Comparison of ENCODE assay signal across 13 cellular contexts in genomic region chr1:160520999-160521398, GRCh38. TPM values are rescaled to one million over a fixed set of nuclear protein-coding genes. Genes with fewer than 3 reads are reported as not detected.
DNase-seq lines count a peak whose midpoint lies in the region; ATAC-seq and TF ChIP-seq lines count a peak whose summit lies in the region.
"Had no signal": no experiment of that assay in that cellular context is flagged by ENCODE, and none has a peak within 500 bp of the region (broad histone marks: within the 10 kb centered on the region; RNA-seq: fewer than 3 reads in every experiment).

No MANE protein-coding gene starts in this region.

- peak overlapping the region; percentile 92 for H3K4me3 Mint-ChIP-seq in activated CD4-positive, alpha-beta memory T cell treated with anti-CD3 and anti-CD28 coated beads for 36 hours

- no peaks in the 10 kb centered on the region for H3K79me2 ChIP-seq in DND-41 (ENCODE audit: insufficient read depth, low read length)

- ATAC-seq in DND-41 (ENCODE audit: insufficient read depth, low read depth) = no peak
- peak; percentile 53 for ATAC-seq in GM21528 (IDR thresholded peaks at IDR 0.05; ENCODE audit: low FRiP score, unreplicated experiment)

- H3K27me3 ChIP-seq in DND-41 (ENCODE audit: insufficient read depth, low read length, poor library complexity) (no peaks in the 10 kb centered on the region), mucosa of rectum (ENCODE audit: control insufficient read depth in 2 of 2, insufficient read depth in 2 of 2, low read length in 2 of 2) (no peaks in the 10 kb centered on the region)

- H3K9me3 ChIP-seq in DND-41 (ENCODE audit: insufficient read depth, low read length, severe bottlenecking) (no peaks in the 10 kb centered on the region), mucosa of rectum (ENCODE audit: control insufficient read depth in 2 of 2, low read length in 2 of 2) (no peaks in the 10 kb centered on the region)

- H3K27me3 Mint-ChIP-seq in activated CD4-positive, alpha-beta memory T cell treated with anti-CD3 and anti-CD28 coated beads for 36 hours = no peaks in the 10 kb centered on the region

- CTCF ChIA-PET in activated CD4-positive, alpha-beta memory T cell treated with anti-CD3 and anti-CD28 coated beads for 36 hours (lab: Charles Lee) = interaction anchor here (1.4 to 2.8 kb wide), 4 partner anchors 16 to 85 kb away, joined by 3 to 10 read pairs (median 5); no protein-coding TSS in a partner anchor

- no peak for TF ChIP-seq CTCF in DND-41 (IDR thresholded peaks at IDR 0.05; ENCODE audit: borderline replicate concordance, extremely low read depth, low read length, poor library complexity, severe bottlenecking)

- H3K36me3 Mint-ChIP-seq in activated CD4-positive, alpha-beta memory T cell treated with anti-CD3 and anti-CD28 coated beads for 36 hours = peaks cover 44% of the 10 kb centered on the region

- H3K4me1 Mint-ChIP-seq in activated CD4-positive, alpha-beta memory T cell treated with anti-CD3 and anti-CD28 coated beads for 36 hours (ENCODE audit: low read depth) = peaks cover 74% of the 10 kb centered on the region

- no peaks in the 10 kb centered on the region for H3K36me3 ChIP-seq in DND-41 (ENCODE audit: insufficient read depth, low read length)
- H3K36me3 ChIP-seq in mucosa of rectum (ENCODE audit: control insufficient read depth in 2 of 2, insufficient read depth in 2 of 2, low read length in 2 of 2) = no peaks in the 10 kb centered on the region

- H4K20me1 ChIP-seq in DND-41 (ENCODE audit: insufficient read depth, low read length) = no peaks in the 10 kb centered on the region

- H3K27ac Mint-ChIP-seq in activated CD4-positive, alpha-beta memory T cell treated with anti-CD3 and anti-CD28 coated beads for 36 hours = peak overlapping the region; percentile 92

- 0 out of 2 replicates have a peak overlapping the region, but pooled peaks have one; percentile 7 for H2AFZ ChIP-seq in DND-41 (ENCODE audit: low read depth, low read length)

- DNase-seq in DND-41 (no peak), NCI-H2196 treated with DMSO at 0.1 percent for 48 hours (lab: John Stamatoyannopoulos, UW; ENCODE audit: unreplicated experiment) (no peak), NCI-H2171 (lab: John Stamatoyannopoulos, UW) (no peak), GM03348 (ENCODE audit: low spot score) (no peak), AG08396 (ENCODE audit: low spot score) (no peak)
- DNase-seq in activated CD4-positive, alpha-beta memory T cell treated with anti-CD3 and anti-CD28 coated beads for 36 hours = no peak
- DNase-seq: activated effector memory CD4-positive, alpha-beta T cell treated with anti-CD3 and anti-CD28 coated beads, Interleukin-2, amount 50 U/mL, for 16 hours; DMS79; KG1; NCI-H526; small intestine had no signal

- intact Hi-C loops in activated CD4-positive, alpha-beta memory T cell treated with anti-CD3 and anti-CD28 coated beads for 36 hours (cut with micrococcal nuclease) = loop anchor here (1.0 to 5.0 kb wide), 9 partner anchors 19 to 258 kb away; partner anchors contain the start of gene DCAF8

- H3K9ac ChIP-seq in DND-41 (ENCODE audit: low read depth, low read length) (no peak overlapping the region), mucosa of rectum (ENCODE audit: low read depth in 1 of 2, low read length in 2 of 2) (peak overlapping the region in 1 of 2 donors; percentile 26)

- no peak overlapping the region for H3K4me2 ChIP-seq in DND-41 (ENCODE audit: insufficient read depth, low read length)

- H3K27ac ChIP-seq in DND-41 (ENCODE audit: low read length) (no peak overlapping the region), mucosa of rectum (ENCODE audit: low read depth in 2 of 2, low read length in 2 of 2) (peak overlapping the region; percentile 27 to 52)

- POLR2A ChIA-PET in activated CD4-positive, alpha-beta memory T cell treated with anti-CD3 and anti-CD28 coated beads for 36 hours (lab: Charles Lee) = interaction anchor here (0.6 to 1.8 kb wide), 3 partner anchors 19 to 102 kb away, joined by 3 to 5 read pairs (median 3); no protein-coding TSS in a partner anchor

- H3K9me3 Mint-ChIP-seq in activated CD4-positive, alpha-beta memory T cell treated with anti-CD3 and anti-CD28 coated beads for 36 hours = peaks cover 23% of the 10 kb centered on the region

- no peak overlapping the region for H3K4me3 ChIP-seq in DND-41 (ENCODE audit: low read depth in 1 of 2, low read length in 2 of 2)
- H3K4me3 ChIP-seq in mucosa of rectum (ENCODE audit: low read length in 2 of 2) = peak overlapping the region in 1 of 2 donors; percentile 44

- H3K4me1 ChIP-seq in DND-41 (ENCODE audit: insufficient read depth, low read length) (peaks cover 25% of the 10 kb centered on the region), mucosa of rectum (ENCODE audit: control insufficient read depth in 2 of 2, insufficient read depth in 2 of 2, low read length in 2 of 2) (peaks cover 0 to 5% of the 10 kb centered on the region in 2 donors)

RNA-seq across cellular contexts. Expression of gene SLAMF6, which starts 2.1 kb away (rescaled TPM):
- total RNA-seq in activated CD4-positive, alpha-beta memory T cell treated with anti-CD3 and anti-CD28 coated beads for 36 hours = 10 to 100 TPM; 38.3 to 40.9 TPM

RNA-seq across cellular contexts. Expression of gene CD84, which starts 58.3 kb away (rescaled TPM):
- total RNA-seq in activated CD4-positive, alpha-beta memory T cell treated with anti-CD3 and anti-CD28 coated beads for 36 hours = 10 to 100 TPM; 18.6 to 20.2 TPM
